In genomic region chrX:39613997-39614679, GRCh38 we compare ENCODE assay signal across 8 cellular contexts.
DNase-seq lines count a peak whose midpoint lies in the region; ATAC-seq, FAIRE-seq and TF ChIP-seq lines count a peak whose summit lies in the region.

No MANE protein-coding gene starts in this region.

- H3K4me3 ChIP-seq in uterus = peak overlapping the region in 1 of 2 donors; percentile 15

- no peaks in the 10 kb centered on the region for H3K36me3 ChIP-seq in uterus

- intact Hi-C loops in left colon (cut with DNase I, micrococcal nuclease) = no loop called here
- intact Hi-C loops in uterus (cut with DNase I; ENCODE audit: low total_unique reads) = no loop called here

- FAIRE-seq in HTR-8/SVneo (lab: Jason Lieb, UNC) = no peak

- DNase-seq in NCI-H1105 treated with DMSO at 0.1 percent for 48 hours (lab: John Stamatoyannopoulos, UW) (peak; percentile 54), left colon (no peak), HTR-8/SVneo (ENCODE audit: insufficient read length, low spot score) (no peak), uterus (no peak), inferior parietal cortex (ENCODE audit: extremely low spot score) (no peak)
- DNase-seq in activated T-cell treated with anti-CD3 and anti-CD28 coated beads, Interleukin-2, amount 50 U/mL, for 1 hour = peak; percentile 21
- peak; percentile 62 to 75 for DNase-seq in stimulated activated CD8-positive, alpha-beta memory T cell treated with anti-CD3 and anti-CD28 coated beads, Interleukin-7, amount 100 ng/mL, for 4 hours (ENCODE audit: low read depth in 2 of 2)

- ATAC-seq in GM19035 (IDR thresholded peaks at IDR 0.05; ENCODE audit: unreplicated experiment) = peak; percentile 57
- peak; percentile 25 for ATAC-seq in left colon

- no peak for TF ChIP-seq POLR2A in uterus (IDR thresholded peaks at IDR 0.05)

- no peaks in the 10 kb centered on the region for H3K4me1 ChIP-seq in uterus

- no peaks in the 10 kb centered on the region for H3K9me3 ChIP-seq in uterus

- no peak for TF ChIP-seq CTCF in uterus (IDR thresholded peaks at IDR 0.05)

- H3K27me3 ChIP-seq in uterus = no peaks in the 10 kb centered on the region

- peak overlapping the region in 1 of 2 donors; percentile 39 for H3K27ac ChIP-seq in uterus

Comparison
In these comparisons a context has a peak if more than half of its experiments do, and no peak if none do; other contexts are left out.
1. DNase-seq: peak in NCI-H1105 treated with DMSO at 0.1 percent for 48 hours (single experiment), activated T-cell treated with anti-CD3 and anti-CD28 coated beads, Interleukin-2, amount 50 U/mL, for 1 hour (single experiment) and stimulated activated CD8-positive, alpha-beta memory T cell treated with anti-CD3 and anti-CD28 coated beads, Interleukin-7, amount 100 ng/mL, for 4 hours (2 of 2); none in left colon (0 of 2), HTR-8/SVneo (single experiment), uterus (0 of 2) and inferior parietal cortex (single experiment).